In the genomic region with DNA sequence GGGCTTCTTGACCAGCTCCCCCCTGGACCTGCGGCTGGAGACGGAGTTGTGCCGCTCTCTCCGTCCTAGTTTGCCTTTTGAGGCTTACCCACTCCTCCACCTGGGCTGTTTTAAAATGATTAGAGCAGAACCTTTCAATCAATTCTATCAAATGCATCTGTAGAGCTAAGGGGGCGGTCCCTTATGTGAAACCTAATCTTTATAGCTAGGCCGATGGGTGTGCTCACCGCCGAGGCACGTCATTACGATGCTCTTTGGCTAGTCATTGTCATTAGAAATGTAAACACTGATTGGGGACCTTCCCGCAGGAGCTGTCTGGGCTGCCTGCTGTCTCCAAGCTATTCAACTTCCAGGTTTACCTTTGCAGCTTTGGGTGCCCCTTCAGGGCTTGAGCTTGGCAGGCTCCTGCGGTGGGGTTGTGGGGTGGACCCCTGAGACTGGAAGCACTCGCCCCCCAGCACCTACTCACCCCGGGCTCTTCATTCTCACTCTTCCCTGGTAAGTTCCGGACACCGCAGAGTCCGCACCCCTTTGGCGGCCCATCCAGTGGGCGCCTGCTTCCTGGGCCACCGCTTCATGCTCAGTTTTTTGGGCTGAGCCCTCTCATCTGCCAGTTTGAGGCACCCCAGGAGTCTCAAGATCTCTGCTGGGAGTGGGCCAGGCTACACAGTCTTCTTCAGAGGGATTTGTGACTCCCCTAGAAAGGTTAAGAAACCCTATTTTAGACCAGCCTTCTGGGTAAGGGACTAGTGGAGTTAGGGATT, we compare ENCODE assay signal across 17 cellular contexts. TPM values are rescaled to one million over a fixed set of nuclear protein-coding genes. Genes with fewer than 3 reads are reported as not detected.
DNase-seq lines count a peak whose midpoint lies in the region; ATAC-seq and TF ChIP-seq lines count a peak whose summit lies in the region.
"Had no signal": no experiment of that assay in that cellular context is flagged by ENCODE, and none has a peak within 500 bp of the region (broad histone marks: within the 10 kb centered on the region; RNA-seq: fewer than 3 reads in every experiment).

No MANE protein-coding gene starts in this region.

- POLR2A ChIA-PET in activated CD8-positive, alpha-beta T cell treated with anti-CD3 and anti-CD28 coated beads, Interleukin-2, amount 10 ng/mL, durations not matched to agents 7 days and 5 days (lab: Charles Lee): interaction anchor here (1.6 kb wide), 1 partner anchor 20 kb away, joined by 5 read pairs; no protein-coding TSS in a partner anchor

- CTCF ChIA-PET in activated CD8-positive, alpha-beta T cell treated with anti-CD3 and anti-CD28 coated beads, Interleukin-2, amount 10 ng/mL, durations not matched to agents 7 days and 5 days (lab: Charles Lee): interaction anchor here (1.4 kb wide), 1 partner anchor 126 kb away, joined by 3 read pairs; no protein-coding TSS in a partner anchor

- no peak for TF ChIP-seq CTCF in osteoblast (IDR thresholded peaks at IDR 0.05; ENCODE audit: extremely low read depth, low read depth, low read length)

- peaks cover 33% of the 10 kb centered on the region for H3K4me1 Mint-ChIP-seq in activated CD8-positive, alpha-beta T cell treated with anti-CD3 and anti-CD28 coated beads, Interleukin-2, amount 10 ng/mL, durations not matched to agents 7 days and 5 days (ENCODE audit: low read depth)

- H3K27ac ChIP-seq in osteoblast (ENCODE audit: low read depth, low read length): no peak overlapping the region
- H3K27ac ChIP-seq: PC-9 had no signal

- no peaks in the 10 kb centered on the region for H3K9me3 Mint-ChIP-seq in activated CD8-positive, alpha-beta T cell treated with anti-CD3 and anti-CD28 coated beads, Interleukin-2, amount 10 ng/mL, durations not matched to agents 7 days and 5 days (ENCODE audit: insufficient read depth)

- H3K4me1 ChIP-seq in osteoblast (ENCODE audit: insufficient read depth, low read length): no peaks in the 10 kb centered on the region

- ATAC-seq in activated CD8-positive, alpha-beta T cell treated with anti-CD3 and anti-CD28 coated beads, Interleukin-2, amount 10 ng/mL, durations not matched to agents 7 days and 5 days: no peak
- ATAC-seq in GM18868 (IDR thresholded peaks at IDR 0.05; ENCODE audit: unreplicated experiment): no peak

- H3K4me2 ChIP-seq in osteoblast (ENCODE audit: insufficient read depth, low read length): no peak overlapping the region
- H3K4me2 ChIP-seq: PC-9 had no signal

- H3K4me3 ChIP-seq in osteoblast (ENCODE audit: insufficient read depth, low read length): no peak overlapping the region
- H3K4me3 ChIP-seq: heart right ventricle, MG63, PC-9 had no signal

- no peaks in the 10 kb centered on the region for H3K27me3 Mint-ChIP-seq in activated CD8-positive, alpha-beta T cell treated with anti-CD3 and anti-CD28 coated beads, Interleukin-2, amount 10 ng/mL, durations not matched to agents 7 days and 5 days (ENCODE audit: low read depth)

- peak; percentile 40 to 79 (median 71) for DNase-seq in NCI-H1417 (lab: John Stamatoyannopoulos, UW)
- no peak for DNase-seq in NCI-H1417 treated with DMSO at 0.1 percent for 48 hours (lab: John Stamatoyannopoulos, UW)
- peak; percentile 39 for DNase-seq in NCI-H146 treated with DMSO at 0.1 percent for 48 hours (lab: John Stamatoyannopoulos, UW; ENCODE audit: unreplicated experiment)
- no peak for DNase-seq in activated CD8-positive, alpha-beta T cell treated with anti-CD3 and anti-CD28 coated beads, Interleukin-2, amount 10 ng/mL, durations not matched to agents 7 days and 5 days
- DNase-seq in osteoblast (ENCODE audit: insufficient read length, low spot score, missing footprints): peak; percentile 68
- DNase-seq in pons (ENCODE audit: low spot score): no peak
- DNase-seq in stimulated activated CD4-positive, alpha-beta T cell treated with anti-CD3 and anti-CD28 coated beads, Interleukin-1b, Interleukin-23, amount 100 ng/mL, for 48 hours: no peak
- DNase-seq: 8988T; DND-41; heart right ventricle; MG63; stimulated activated CD4-positive, alpha-beta T cell treated with anti-CD3 and anti-CD28 coated beads, Interleukin-4, amount 100 ng/mL, for 4 hours had no signal

- H3K36me3 ChIP-seq in osteoblast (ENCODE audit: insufficient read depth, low read length): peaks cover 7% of the 10 kb centered on the region

- H3K4me3 Mint-ChIP-seq in activated CD8-positive, alpha-beta T cell treated with anti-CD3 and anti-CD28 coated beads, Interleukin-2, amount 10 ng/mL, durations not matched to agents 7 days and 5 days: no peak overlapping the region

- H3K36me3 Mint-ChIP-seq in activated CD8-positive, alpha-beta T cell treated with anti-CD3 and anti-CD28 coated beads, Interleukin-2, amount 10 ng/mL, durations not matched to agents 7 days and 5 days (ENCODE audit: low read depth): peaks cover 33% of the 10 kb centered on the region

- no peaks in the 10 kb centered on the region for H3K27me3 ChIP-seq in osteoblast (ENCODE audit: insufficient read depth, low read length)
- H3K27me3 ChIP-seq: heart right ventricle, MG63 had no signal

- peaks cover 35% of the 10 kb centered on the region for H4K20me1 ChIP-seq in osteoblast (ENCODE audit: insufficient read depth, low read length)

- peak overlapping the region; percentile 7 for H3K27ac Mint-ChIP-seq in activated CD8-positive, alpha-beta T cell treated with anti-CD3 and anti-CD28 coated beads, Interleukin-2, amount 10 ng/mL, durations not matched to agents 7 days and 5 days

- H3K9me3 ChIP-seq in osteoblast (ENCODE audit: low read depth, low read length): no peaks in the 10 kb centered on the region
- H3K9me3 ChIP-seq: heart right ventricle, MG63 had no signal

- H2AFZ ChIP-seq in osteoblast (ENCODE audit: low read length): no peak overlapping the region
- H2AFZ ChIP-seq: PC-9 had no signal

- H3K79me2 ChIP-seq in osteoblast (ENCODE audit: insufficient read depth, low read length): peaks cover 50% of the 10 kb centered on the region

RNA-seq across cellular contexts. Expression of a gene that starts 20.9 kb away (rescaled TPM):
- total RNA-seq in activated CD8-positive, alpha-beta T cell treated with anti-CD3 and anti-CD28 coated beads, Interleukin-2, amount 10 ng/mL, durations not matched to agents 7 days and 5 days: under 1 TPM in 1 of 2 experiments, not detected in 1; 0.37 TPM
- total RNA-seq in osteoblast: under 0.01 and 0.29 TPM in 2 replicates
- total RNA-seq: activated CD8-positive, alpha-beta memory T cell treated with anti-CD3 and anti-CD28 coated beads for 36 hours; heart right ventricle; lung microvascular endothelial cell; PC-9; pulmonary artery endothelial cell had no signal

RNA-seq across cellular contexts. Expression of a gene that starts 33.4 kb away (rescaled TPM):
- 100 to 1,000 TPM; 568 to 599 TPM for total RNA-seq in activated CD8-positive, alpha-beta T cell treated with anti-CD3 and anti-CD28 coated beads, Interleukin-2, amount 10 ng/mL, durations not matched to agents 7 days and 5 days
- 144 and 250 TPM in 2 replicates for total RNA-seq in osteoblast

RNA-seq across cellular contexts. Expression of a gene that starts 45.4 kb away (rescaled TPM):
- total RNA-seq in activated CD8-positive, alpha-beta T cell treated with anti-CD3 and anti-CD28 coated beads, Interleukin-2, amount 10 ng/mL, durations not matched to agents 7 days and 5 days: 10 to 100 TPM; 86.0 to 96.1 TPM
- 67.3 and 73.1 TPM in 2 replicates for total RNA-seq in osteoblast

RNA-seq across cellular contexts. Expression of a gene that starts 47.2 kb away (rescaled TPM):
- total RNA-seq in activated CD8-positive, alpha-beta T cell treated with anti-CD3 and anti-CD28 coated beads, Interleukin-2, amount 10 ng/mL, durations not matched to agents 7 days and 5 days: 10 to 100 TPM; 80.9 to 90.0 TPM
- 10.6 and 10.9 TPM in 2 replicates for total RNA-seq in osteoblast

Comparison
In these comparisons a context has a peak if more than half of its experiments do, and no peak if none do; other contexts are left out.
1. DNase-seq: peak in NCI-H1417 (3 of 3), NCI-H146 treated with DMSO at 0.1 percent for 48 hours (single experiment) and osteoblast (single experiment); none in NCI-H1417 treated with DMSO at 0.1 percent for 48 hours (single experiment), activated CD8-positive, alpha-beta T cell treated with anti-CD3 and anti-CD28 coated beads, Interleukin-2, amount 10 ng/mL, durations not matched to agents 7 days and 5 days (single experiment), pons (single experiment) and stimulated activated CD4-positive, alpha-beta T cell treated with anti-CD3 and anti-CD28 coated beads, Interleukin-1b, Interleukin-23, amount 100 ng/mL, for 48 hours (single experiment).